9 cellular contexts compared by ENCODE assay signal in genomic region chr19:43423779-43424178, GRCh38. TPM values are rescaled to one million over a fixed set of nuclear protein-coding genes. Genes with fewer than 3 reads are reported as not detected.
"Had no signal": no experiment of that assay in that cellular context is flagged by ENCODE, and none has a peak within 500 bp of the region (broad histone marks: within the 10 kb centered on the region; RNA-seq: fewer than 3 reads in every experiment).

No MANE protein-coding gene starts in this region.

- H3K4me3 Mint-ChIP-seq: IgD-negative memory B cell had no signal

- H3K27ac ChIP-seq: HL-60 had no signal

- DNase-seq: IMR-90, KBM-7, KG1 had no signal

- H3K4me3 ChIP-seq: K562 had no signal

- ATAC-seq: HepG2, K562 had no signal

- H3K9me3 Mint-ChIP-seq: IgD-negative memory B cell had no signal

- H3K27ac Mint-ChIP-seq: IgD-negative memory B cell had no signal

- H3K36me3 Mint-ChIP-seq: IgD-negative memory B cell had no signal

RNA-seq across cellular contexts. Expression of gene TEX101, which starts 9.1 kb away (rescaled TPM):
- total RNA-seq: HepG2, HT-29, HT1080, IMR-90, K562 had no signal
- polyA plus RNA-seq: HepG2, IgD-negative memory B cell, IMR-90 had no signal

RNA-seq across cellular contexts. Expression of gene LYPD3, which starts 41.6 kb away (rescaled TPM):
- total RNA-seq: HT1080 had no signal
